In genomic region chr1:46372440-46372839, GRCh38 we compare ENCODE assay signal across 18 cellular contexts. TPM values are rescaled to one million over a fixed set of nuclear protein-coding genes. Genes with fewer than 3 reads are reported as not detected.
A peak's percentile ranks its signal among the peaks of the same experiment; 100 is the strongest.
DNase-seq lines count a peak whose midpoint lies in the region; ATAC-seq and TF ChIP-seq lines count a peak whose summit lies in the region.
"Had no signal": no experiment of that assay in that cellular context is flagged by ENCODE, and none has a peak within 500 bp of the region (broad histone marks: within the 10 kb centered on the region; RNA-seq: fewer than 3 reads in every experiment).

No MANE protein-coding gene starts in this region.

- no peaks in the 10 kb centered on the region for H3K27me3 ChIP-seq in HL-60 (ENCODE audit: insufficient read depth, poor library complexity, severe bottlenecking)

- in situ Hi-C loops in GM13976 (cut with MboI; ENCODE audit: low sequenced_read_pairs, unreplicated experiment) = no loop called here

- TF ChIP-seq CTCF in HL-60 (IDR thresholded peaks at IDR 0.05; ENCODE audit: insufficient read depth, low read length) (no peak), GM13976 (IDR thresholded peaks at IDR 0.05; ENCODE audit: borderline replicate concordance, control extremely low read depth, extremely low read depth, insufficient read depth, missing control alignments) (no peak)

- H3K27ac ChIP-seq in HL-60 (replicated peaks) = peak overlapping the region; percentile 79

- no peak overlapping the region for H3K4me3 Mint-ChIP-seq in activated T-helper 1 cell treated with anti-CD3 and anti-CD28 coated beads, Interleukin-12 subunit alpha, Interleukin-12 subunit beta, Interleukin-2, Interleukin-4 antibody, amounts not matched to agents 30 ng/mL and 10 ng/mL and 1 ng/mL, durations not matched to agents 14 hours and 24 hours and 36 hours
- H3K4me3 Mint-ChIP-seq: CD4-positive, alpha-beta T cell; H9 had no signal

- no peak for ATAC-seq in GM18858 (IDR thresholded peaks at IDR 0.05; ENCODE audit: unreplicated experiment)

- H3K27me3 Mint-ChIP-seq in activated T-helper 1 cell treated with anti-CD3 and anti-CD28 coated beads, Interleukin-12 subunit alpha, Interleukin-12 subunit beta, Interleukin-2, Interleukin-4 antibody, amounts not matched to agents 30 ng/mL and 10 ng/mL and 1 ng/mL, durations not matched to agents 14 hours and 24 hours and 36 hours (ENCODE audit: insufficient read depth) = no peaks in the 10 kb centered on the region
- H3K27me3 Mint-ChIP-seq: CD4-positive, alpha-beta T cell had no signal

- no peak overlapping the region for H3K4me3 ChIP-seq in HL-60 (replicated peaks; ENCODE audit: insufficient read depth, low read length)

- DNase-seq in HL-60 (ENCODE audit: low read depth in 1 of 2, low spot score in 1 of 2) (no peak), kidney glomerular epithelial cell (lab: John Stamatoyannopoulos, UW) (peak; percentile 45), renal cortical epithelial cell (ENCODE audit: low read depth) (peak; percentile 26), GM13976 (ENCODE audit: low spot score) (no peak), SKM-1 (lab: John Stamatoyannopoulos, UW; ENCODE audit: unreplicated experiment) (no peak), NOMO-1 (lab: John Stamatoyannopoulos, UW; ENCODE audit: unreplicated experiment in 2 of 2) (no peak)
- DNase-seq in activated T-helper 1 cell treated with anti-CD3 and anti-CD28 coated beads, Interleukin-12 subunit alpha, Interleukin-12 subunit beta, Interleukin-2, Interleukin-4 antibody, amounts not matched to agents 30 ng/mL and 10 ng/mL and 1 ng/mL, durations not matched to agents 14 hours and 24 hours and 36 hours (ENCODE audit: low spot score) = no peak
- DNase-seq: AML-193; CD4-positive, alpha-beta T cell; DMS79; H9; MV-4-11; NCI-H1417 treated with DMSO at 0.1 percent for 48 hours; NCI-H1930; NCI-H69; RPMI8226; SIG-M5 had no signal

- H3K9me3 Mint-ChIP-seq in activated T-helper 1 cell treated with anti-CD3 and anti-CD28 coated beads, Interleukin-12 subunit alpha, Interleukin-12 subunit beta, Interleukin-2, Interleukin-4 antibody, amounts not matched to agents 30 ng/mL and 10 ng/mL and 1 ng/mL, durations not matched to agents 14 hours and 24 hours and 36 hours = no peaks in the 10 kb centered on the region
- H3K9me3 Mint-ChIP-seq: CD4-positive, alpha-beta T cell; H9 had no signal

- H3K4me1 Mint-ChIP-seq in activated T-helper 1 cell treated with anti-CD3 and anti-CD28 coated beads, Interleukin-12 subunit alpha, Interleukin-12 subunit beta, Interleukin-2, Interleukin-4 antibody, amounts not matched to agents 30 ng/mL and 10 ng/mL and 1 ng/mL, durations not matched to agents 14 hours and 24 hours and 36 hours (ENCODE audit: low read depth) = peaks cover 9% of the 10 kb centered on the region

- intact Hi-C loops in activated T-helper 1 cell treated with anti-CD3 and anti-CD28 coated beads, Interleukin-12 subunit alpha, Interleukin-12 subunit beta, Interleukin-2, Interleukin-4 antibody, amounts not matched to agents 30 ng/mL and 10 ng/mL and 1 ng/mL, durations not matched to agents 14 hours and 24 hours and 36 hours (cut with micrococcal nuclease) = no loop called here

- H3K27ac Mint-ChIP-seq in activated T-helper 1 cell treated with anti-CD3 and anti-CD28 coated beads, Interleukin-12 subunit alpha, Interleukin-12 subunit beta, Interleukin-2, Interleukin-4 antibody, amounts not matched to agents 30 ng/mL and 10 ng/mL and 1 ng/mL, durations not matched to agents 14 hours and 24 hours and 36 hours = peak overlapping the region; percentile 57
- H3K27ac Mint-ChIP-seq: CD4-positive, alpha-beta T cell had no signal

- peaks cover 12% of the 10 kb centered on the region for H3K36me3 Mint-ChIP-seq in activated T-helper 1 cell treated with anti-CD3 and anti-CD28 coated beads, Interleukin-12 subunit alpha, Interleukin-12 subunit beta, Interleukin-2, Interleukin-4 antibody, amounts not matched to agents 30 ng/mL and 10 ng/mL and 1 ng/mL, durations not matched to agents 14 hours and 24 hours and 36 hours (ENCODE audit: low read depth)

RNA-seq across cellular contexts. Expression of gene FAAH, which starts 21.7 kb away (rescaled TPM):
- 4.4 and 5.0 TPM in 2 replicates for total RNA-seq in activated T-helper 1 cell treated with anti-CD3 and anti-CD28 coated beads, Interleukin-12 subunit alpha, Interleukin-12 subunit beta, Interleukin-2, Interleukin-4 antibody, amounts not matched to agents 30 ng/mL and 10 ng/mL and 1 ng/mL, durations not matched to agents 14 hours and 24 hours and 36 hours
- 10.8 and 16.1 TPM in 2 replicates for total RNA-seq in renal cortical epithelial cell

RNA-seq across cellular contexts. Expression of gene NSUN4, which starts 31.8 kb away (rescaled TPM):
- total RNA-seq in activated T-helper 1 cell treated with anti-CD3 and anti-CD28 coated beads, Interleukin-12 subunit alpha, Interleukin-12 subunit beta, Interleukin-2, Interleukin-4 antibody, amounts not matched to agents 30 ng/mL and 10 ng/mL and 1 ng/mL, durations not matched to agents 14 hours and 24 hours and 36 hours = 37.6 and 39.6 TPM in 2 replicates
- total RNA-seq in renal cortical epithelial cell = 21.7 and 27.4 TPM in 2 replicates

Comparison
In these comparisons a context has a peak if more than half of its experiments do, and no peak if none do; other contexts are left out.
1. DNase-seq: peak in kidney glomerular epithelial cell (single experiment) and renal cortical epithelial cell (single experiment); none in HL-60 (0 of 2), activated T-helper 1 cell treated with anti-CD3 and anti-CD28 coated beads, Interleukin-12 subunit alpha, Interleukin-12 subunit beta, Interleukin-2, Interleukin-4 antibody, amounts not matched to agents 30 ng/mL and 10 ng/mL and 1 ng/mL, durations not matched to agents 14 hours and 24 hours and 36 hours (single experiment), GM13976 (single experiment), SKM-1 (single experiment) and NOMO-1 (0 of 2).